ENCODE assay signal across 15 cellular contexts in the genomic region with DNA sequence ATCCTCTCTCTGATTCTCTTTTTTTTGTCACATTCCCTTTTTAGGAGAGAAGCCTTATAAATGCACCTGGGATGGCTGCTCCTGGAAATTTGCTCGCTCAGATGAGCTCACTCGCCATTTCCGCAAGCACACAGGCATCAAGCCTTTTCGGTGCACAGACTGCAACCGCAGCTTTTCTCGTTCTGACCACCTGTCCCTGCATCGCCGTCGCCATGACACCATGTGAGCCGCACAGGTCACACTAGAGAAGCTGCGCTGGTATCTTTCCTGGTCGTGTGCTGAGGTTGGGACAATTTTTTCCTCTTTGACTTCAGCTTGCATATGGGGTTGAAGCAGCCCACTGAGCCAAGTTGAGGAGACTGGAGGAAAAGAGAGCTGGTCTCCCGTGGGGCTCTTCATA. TPM values are rescaled to one million over a fixed set of nuclear protein-coding genes. Genes with fewer than 3 reads are reported as not detected.
DNase-seq lines count a peak whose midpoint lies in the region; ATAC-seq and TF ChIP-seq lines count a peak whose summit lies in the region.
"Had no signal": no experiment of that assay in that cellular context is flagged by ENCODE, and none has a peak within 500 bp of the region (broad histone marks: within the 10 kb centered on the region; RNA-seq: fewer than 3 reads in every experiment).

No MANE protein-coding gene starts in this region.

- peaks cover 34% of the 10 kb centered on the region for H3K36me3 ChIP-seq in lower lobe of right lung
- H3K36me3 ChIP-seq: BLaER1 had no signal

- no peak for TF ChIP-seq CTCF in lower lobe of right lung (IDR thresholded peaks at IDR 0.05)

- no peaks in the 10 kb centered on the region for H3K9me3 ChIP-seq in lower lobe of right lung
- H3K9me3 ChIP-seq: BLaER1, Caco-2 had no signal

- intact Hi-C loops in lower lobe of right lung (cut with DNase I) (no loop called here), Right ventricle myocardium inferior (cut with DNase I) (loop anchor here (5.0 kb wide), 1 partner anchor 443 kb away; a partner anchor contains a TSS)

- peak; percentile 5 for DNase-seq in NCI-H146 (lab: John Stamatoyannopoulos, UW)
- no peak for DNase-seq in NCI-H146 treated with DMSO at 0.1 percent for 48 hours (lab: John Stamatoyannopoulos, UW; ENCODE audit: unreplicated experiment)
- peak; percentile 0 for DNase-seq in Daoy (ENCODE audit: low read depth)
- DNase-seq in NCI-H2107 treated with DMSO at 0.1 percent for 48 hours (lab: John Stamatoyannopoulos, UW; ENCODE audit: unreplicated experiment) = peak; percentile 45
- peak; percentile 29 for DNase-seq in lower lobe of right lung
- DNase-seq in Right ventricle myocardium inferior (ENCODE audit: missing footprints) = no peak
- DNase-seq: 8988T; AML-193; Caco-2; CD8-positive, alpha-beta memory T cell; HCEC 1CT; HFFc6 had no signal

- no peak overlapping the region for H3K4me3 ChIP-seq in lower lobe of right lung
- H3K4me3 ChIP-seq: BLaER1 had no signal

- H3K27ac ChIP-seq in lower lobe of right lung = no peak overlapping the region
- H3K27ac ChIP-seq: BLaER1 had no signal

- ATAC-seq in lower lobe of right lung = no peak
- ATAC-seq in Right ventricle myocardium inferior = no peak
- ATAC-seq in HG03521 (IDR thresholded peaks at IDR 0.05; ENCODE audit: unreplicated experiment) = no peak
- ATAC-seq: HepG2 had no signal

- no peaks in the 10 kb centered on the region for H3K4me1 ChIP-seq in lower lobe of right lung
- H3K4me1 ChIP-seq: BLaER1, Caco-2 had no signal

- H3K27me3 ChIP-seq in lower lobe of right lung (ENCODE audit: low read depth) = no peaks in the 10 kb centered on the region

RNA-seq across cellular contexts. Expression of a gene that starts 52.1 kb away (rescaled TPM):
- total RNA-seq in Daoy (2014; rRNA removed; shearing (Covaris generic)) = 0.51 and 0.63 TPM in 2 replicates
- total RNA-seq in lower lobe of right lung = 17.7 TPM
- 3.1 TPM for total RNA-seq in Right ventricle myocardium inferior
- total RNA-seq: HepG2 had no signal

Comparison
In these comparisons a context has a peak if more than half of its experiments do, and no peak if none do; other contexts are left out.
1. DNase-seq: peak in NCI-H146 (single experiment), Daoy (single experiment), NCI-H2107 treated with DMSO at 0.1 percent for 48 hours (single experiment) and lower lobe of right lung (single experiment); none in NCI-H146 treated with DMSO at 0.1 percent for 48 hours (single experiment) and Right ventricle myocardium inferior (single experiment).